10 cellular contexts compared by ENCODE assay signal in genomic region chrX:72029473-72030411, GRCh38.
DNase-seq lines count a peak whose midpoint lies in the region; ATAC-seq and TF ChIP-seq lines count a peak whose summit lies in the region.
"Had no signal": no experiment of that assay in that cellular context is flagged by ENCODE, and none has a peak within 500 bp of the region (broad histone marks: within the 10 kb centered on the region; RNA-seq: fewer than 3 reads in every experiment).

No MANE protein-coding gene starts in this region.

- in situ Hi-C loops in GM23248 (cut with MboI) = no loop called here

- peak overlapping the region; percentile 68; the same call in 1 of the 2 replicates for H3K4me3 ChIP-seq in GM23248
- peak overlapping the region in 1 of 2 experiments; percentile 40; a peak in 1 of 4 replicates for H3K4me3 ChIP-seq in SK-N-SH (ENCODE audit: low read depth in 2 of 2, low read length in 1 of 2)
- H3K4me3 ChIP-seq in skeletal muscle satellite cell (ENCODE audit: low read length) = no peak overlapping the region

- CTCF ChIA-PET in SK-N-SH (lab: Yijun Ruan, JAX) = interaction anchor here (0.6 to 9.0 kb wide), 13 partner anchors 10 to 119 kb away, joined by 3 to 84 read pairs (median 4); partner anchors contain the start of gene NHSL2

- H3K9ac ChIP-seq in GM23248 (no peak overlapping the region), SK-N-SH (no peak overlapping the region), skeletal muscle satellite cell (ENCODE audit: low read depth, low read length) (no peak overlapping the region)

- no peaks in the 10 kb centered on the region for H3K36me3 Mint-ChIP-seq in activated naive CD8-positive, alpha-beta T cell treated with anti-CD3 and anti-CD28 coated beads, Interleukin-2, amount 50 U/mL, for 24 hours (ENCODE audit: low read depth)

- TF ChIP-seq CTCF in SK-N-SH (IDR thresholded peaks at IDR 0.05) = no peak

- H3K4me1 Mint-ChIP-seq in activated naive CD8-positive, alpha-beta T cell treated with anti-CD3 and anti-CD28 coated beads, Interleukin-2, amount 50 U/mL, for 24 hours = peaks cover 4% of the 10 kb centered on the region

- 15 to 20% methylated on average over 6 to 7 of the region's 7 CpGs for WGBS in GM23248 (ENCODE audit: low coverage in 1 of 2, low lambda C conversion rate in 2 of 2, missing lambda C conversion rate in 2 of 2), 2 experiments
- WGBS in SK-N-SH (ENCODE audit: low lambda C conversion rate) = 3% methylated on average over 7 of the region's 7 CpGs

- H2AFZ ChIP-seq in GM23248 = no peak overlapping the region
- peak overlapping the region; percentile 27; the same call in 1 of the 2 replicates for H2AFZ ChIP-seq in SK-N-SH (ENCODE audit: low read depth)

- no peak overlapping the region for H3K27ac Mint-ChIP-seq in activated naive CD8-positive, alpha-beta T cell treated with anti-CD3 and anti-CD28 coated beads, Interleukin-2, amount 50 U/mL, for 24 hours
- H3K27ac Mint-ChIP-seq: activated CD4-positive, alpha-beta T cell treated with anti-CD3 and anti-CD28 coated beads, Interleukin-2, amount 10 ng/mL, durations not matched to agents 24 days and 14 days had no signal

- peaks cover 5% of the 10 kb centered on the region; the same call in 1 of the 2 replicates for H3K79me2 ChIP-seq in GM23248 (ENCODE audit: insufficient read depth)
- no peaks in the 10 kb centered on the region for H3K79me2 ChIP-seq in SK-N-SH (ENCODE audit: insufficient read depth)

- H3K4me3 Mint-ChIP-seq in activated naive CD8-positive, alpha-beta T cell treated with anti-CD3 and anti-CD28 coated beads, Interleukin-2, amount 50 U/mL, for 24 hours = no peak overlapping the region
- H3K4me3 Mint-ChIP-seq: activated CD4-positive, alpha-beta T cell treated with anti-CD3 and anti-CD28 coated beads, Interleukin-2, amount 10 ng/mL, durations not matched to agents 24 days and 14 days had no signal

- H3K36me3 ChIP-seq in GM23248 (ENCODE audit: low read depth) (no peaks in the 10 kb centered on the region), SK-N-SH (replicated peaks in 1 of 2; ENCODE audit: control insufficient read depth in 1 of 2, insufficient read depth in 2 of 2, low read length in 1 of 2) (no peaks in the 10 kb centered on the region), skeletal muscle satellite cell (ENCODE audit: insufficient read depth, low read length) (no peaks in the 10 kb centered on the region)

- peak; percentile 57 to 90 for TF ChIP-seq EP300 in SK-N-SH (IDR thresholded peaks at IDR 0.05; ENCODE audit: borderline replicate concordance in 1 of 2, low read depth in 1 of 2, low read length in 1 of 2)

- no peak for ATAC-seq in activated naive CD8-positive, alpha-beta T cell treated with anti-CD3 and anti-CD28 coated beads, Interleukin-2, amount 50 U/mL, for 24 hours
- no peak for ATAC-seq in GM18868 (IDR thresholded peaks at IDR 0.05; ENCODE audit: unreplicated experiment)

- POLR2A ChIA-PET in SK-N-SH (lab: Yijun Ruan, JAX) = interaction anchor here (0.9 to 1.5 kb wide), 3 partner anchors 19 to 97 kb away, joined by 3 to 4 read pairs (median 3); no protein-coding TSS in a partner anchor

- H3K4me2 ChIP-seq in GM23248 (ENCODE audit: unreplicated experiment) = peak overlapping the region; percentile 68
- peak overlapping the region; percentile 78 for H3K4me2 ChIP-seq in SK-N-SH
- H3K4me2 ChIP-seq in skeletal muscle satellite cell (ENCODE audit: low read length) = peak overlapping the region; percentile 49

- no peaks in the 10 kb centered on the region for H3K27me3 ChIP-seq in GM23248 (replicated peaks; ENCODE audit: insufficient read depth)
- H3K27me3 ChIP-seq in SK-N-SH (ENCODE audit: insufficient read depth) = 0 out of 2 replicates have a peak, but pooled peaks cover 9% of the 10 kb centered on the region
- H3K27me3 ChIP-seq in skeletal muscle satellite cell (ENCODE audit: control insufficient read depth, insufficient read depth, low read length) = peaks cover 35% of the 10 kb centered on the region

- no peaks in the 10 kb centered on the region for H3K9me2 ChIP-seq in GM23248 (ENCODE audit: insufficient read depth)
- H3K9me2 ChIP-seq in SK-N-SH = no peaks in the 10 kb centered on the region

- peaks cover 2% of the 10 kb centered on the region for H3K27me3 Mint-ChIP-seq in activated naive CD8-positive, alpha-beta T cell treated with anti-CD3 and anti-CD28 coated beads, Interleukin-2, amount 50 U/mL, for 24 hours

- H3K9me3 ChIP-seq in GM23248 (ENCODE audit: low read depth) = no peaks in the 10 kb centered on the region
- H3K9me3 ChIP-seq in SK-N-SH = no peaks in the 10 kb centered on the region
- no peaks in the 10 kb centered on the region for H3K9me3 ChIP-seq in skeletal muscle satellite cell (replicated peaks; ENCODE audit: low read length)

- no peaks in the 10 kb centered on the region for H3K9me3 Mint-ChIP-seq in activated naive CD8-positive, alpha-beta T cell treated with anti-CD3 and anti-CD28 coated beads, Interleukin-2, amount 50 U/mL, for 24 hours
- H3K9me3 Mint-ChIP-seq: activated CD4-positive, alpha-beta T cell treated with anti-CD3 and anti-CD28 coated beads, Interleukin-2, amount 10 ng/mL, durations not matched to agents 24 days and 14 days had no signal

- H3K27ac ChIP-seq in GM23248 (peak overlapping the region; percentile 39; the same call in 1 of the 2 replicates), SK-N-SH (ENCODE audit: low read depth in 2 of 2, low read length in 1 of 2) (peak overlapping the region; percentile 61 to 78)

- peaks cover 40% of the 10 kb centered on the region for H3K4me1 ChIP-seq in GM23248 (ENCODE audit: insufficient read depth)
- H3K4me1 ChIP-seq in SK-N-SH (ENCODE audit: control insufficient read depth in 1 of 2, insufficient read depth in 2 of 2, low read depth in 1 of 2, low read length in 1 of 2) = peaks cover 18 to 33% of the 10 kb centered on the region in 2 experiments
- H3K4me1 ChIP-seq in skeletal muscle satellite cell (ENCODE audit: control insufficient read depth, insufficient read depth, low read length) = peaks cover 33% of the 10 kb centered on the region

- DNase-seq in GM23248 (peak; percentile 83), SK-N-SH (peak; percentile 47), glomerular visceral epithelial cell (ENCODE audit: extremely low spot score) (peak; percentile 59), cerebellum (ENCODE audit: low spot score) (no peak), SKM-1 treated with dmso at 0.1 percent for 144 hours (lab: John Stamatoyannopoulos, UW; ENCODE audit: unreplicated experiment) (no peak)
- DNase-seq in activated naive CD8-positive, alpha-beta T cell treated with anti-CD3 and anti-CD28 coated beads, Interleukin-2, amount 50 U/mL, for 24 hours = no peak
- DNase-seq: activated CD4-positive, alpha-beta T cell treated with anti-CD3 and anti-CD28 coated beads, Interleukin-2, amount 10 ng/mL, durations not matched to agents 24 days and 14 days; NCI-H2171 treated with DMSO at 0.1 percent for 48 hours had no signal

- H3F3A ChIP-seq in GM23248 (ENCODE audit: insufficient read depth) = peaks cover 7% of the 10 kb centered on the region; the same call in 1 of the 2 replicates
- peaks cover 21% of the 10 kb centered on the region for H3F3A ChIP-seq in SK-N-SH (replicated peaks; ENCODE audit: insufficient read depth)

- H4K20me1 ChIP-seq in GM23248 (ENCODE audit: insufficient read depth) (no peaks in the 10 kb centered on the region), SK-N-SH (ENCODE audit: insufficient read depth) (peaks cover 12% of the 10 kb centered on the region)

- no peak for TF ChIP-seq RAD21 in SK-N-SH (IDR thresholded peaks at IDR 0.05; ENCODE audit: low read length)

TF ChIP-seq in SK-N-SH, 30 proteins besides CTCF, POLR2A, EP300 and RAD21 (continues in another document):
- no peak for TF ChIP-seq USF2 (IDR thresholded peaks at IDR 0.05; ENCODE audit: borderline replicate concordance, low read depth, low read length)
- TF ChIP-seq JUND (IDR thresholded peaks at IDR 0.05) = peak; percentile 98
- TF ChIP-seq POLR2AphosphoS5 (IDR thresholded peaks at IDR 0.05; ENCODE audit: low read depth, low read length) = peak; percentile 86; the same call in 1 of the 2 replicates
- no peak for TF ChIP-seq IRF3 (IDR thresholded peaks at IDR 0.05; ENCODE audit: low read depth, low read length)
- TF ChIP-seq MEF2A (IDR thresholded peaks at IDR 0.05; ENCODE audit: borderline replicate concordance, low read depth) = peak; percentile 66; the same call in 1 of the 2 replicates
- TF ChIP-seq ELF1 (IDR thresholded peaks at IDR 0.05) = no peak
- peak; percentile 71 for TF ChIP-seq MXI1 (IDR thresholded peaks at IDR 0.05; ENCODE audit: low read depth, low read length)
- TF ChIP-seq TCF12 (IDR thresholded peaks at IDR 0.05) = peak; percentile 98
- TF ChIP-seq RFX5 (IDR thresholded peaks at IDR 0.05; ENCODE audit: low read length) = no peak
- no peak for TF ChIP-seq EZH2phosphoT487 (IDR thresholded peaks at IDR 0.05; ENCODE audit: borderline replicate concordance, low read depth)
- TF ChIP-seq PBX3 (IDR thresholded peaks at IDR 0.05) = peak; percentile 98
- peak; percentile 55; the same call in 1 of the 2 replicates for TF ChIP-seq RCOR1 (IDR thresholded peaks at IDR 0.05; ENCODE audit: low read length)
- TF ChIP-seq YY1 (IDR thresholded peaks at IDR 0.05; ENCODE audit: low read depth) = no peak

Comparison
In these comparisons a context has a peak if more than half of its experiments do, and no peak if none do; other contexts are left out.
1. DNase-seq: peak in GM23248 (single experiment), SK-N-SH (single experiment) and glomerular visceral epithelial cell (single experiment); none in activated naive CD8-positive, alpha-beta T cell treated with anti-CD3 and anti-CD28 coated beads, Interleukin-2, amount 50 U/mL, for 24 hours (single experiment), cerebellum (single experiment) and SKM-1 treated with dmso at 0.1 percent for 144 hours (single experiment).
2. Peak in every context shown above with its lines, with median percentiles within 50 percentile points of each other: H3K4me2 ChIP-seq.